In genomic region chr14:88477513-88478250, GRCh38 we compare ENCODE assay signal across 21 cellular contexts.
DNase-seq lines count a peak whose midpoint lies in the region; ATAC-seq and TF ChIP-seq lines count a peak whose summit lies in the region.
"Had no signal": no experiment of that assay in that cellular context is flagged by ENCODE, and none has a peak within 500 bp of the region (broad histone marks: within the 10 kb centered on the region; RNA-seq: fewer than 3 reads in every experiment).

No MANE protein-coding gene starts in this region.

- ATAC-seq in Right ventricle myocardium inferior, result peak; percentile 69
- no peak for ATAC-seq in HG02840 (IDR thresholded peaks at IDR 0.05; ENCODE audit: low FRiP score, unreplicated experiment)
- no peak for ATAC-seq in HG02885 (IDR thresholded peaks at IDR 0.05; ENCODE audit: poor library complexity, unreplicated experiment)
- no peak for ATAC-seq in activated naive CD4-positive, alpha-beta T cell treated with anti-CD3 and anti-CD28 coated beads, Interleukin-2, amount 50 U/mL, for 72 hours
- ATAC-seq: CD8-positive, alpha-beta T cell; HCT116 had no signal

- TF ChIP-seq CTCF in fibroblast of the aortic adventitia (IDR thresholded peaks at IDR 0.05; ENCODE audit: insufficient read depth, low read length) (no peak), right atrium auricular region (IDR thresholded peaks at IDR 0.05) (no peak), breast epithelium (IDR thresholded peaks at IDR 0.05) (no peak)

- H3K4me3 ChIP-seq in fibroblast of the aortic adventitia (ENCODE audit: low read depth, low read length) (no peak overlapping the region), right atrium auricular region (no peak overlapping the region), breast epithelium (no peak overlapping the region)
- H3K4me3 ChIP-seq: BLaER1, Peyer's patch had no signal

- TF ChIP-seq POLR2A in breast epithelium (IDR thresholded peaks at IDR 0.05), result no peak

- no peaks in the 10 kb centered on the region for H3K36me3 Mint-ChIP-seq in activated naive CD4-positive, alpha-beta T cell treated with anti-CD3 and anti-CD28 coated beads, Interleukin-2, amount 50 U/mL, for 72 hours
- H3K36me3 Mint-ChIP-seq: CD8-positive, alpha-beta T cell had no signal

- intact Hi-C loops in Right ventricle myocardium inferior (cut with DNase I) (no loop called here), cardiac septum (cut with DNase I) (no loop called here), breast epithelium (cut with DNase I; ENCODE audit: low total_unique reads) (no loop called here)

- H3K36me3 ChIP-seq in right atrium auricular region (peaks cover 52% of the 10 kb centered on the region), breast epithelium (peaks cover 11% of the 10 kb centered on the region)
- H3K36me3 ChIP-seq: BLaER1 had no signal

- DNase-seq in Right ventricle myocardium inferior (ENCODE audit: missing footprints) (no peak), cardiac septum (ENCODE audit: low spot score) (no peak), fibroblast of the aortic adventitia (ENCODE audit: low read depth) (peak; percentile 13), right atrium auricular region (ENCODE audit: low spot score) (no peak), breast epithelium (ENCODE audit: low spot score in 2 of 2) (no peak)
- DNase-seq in activated naive CD4-positive, alpha-beta T cell treated with anti-CD3 and anti-CD28 coated beads, Interleukin-2, amount 50 U/mL, for 72 hours (ENCODE audit: low spot score in 2 of 2), result no peak
- DNase-seq: 8988T; CD8-positive, alpha-beta T cell; DMS79 treated with DMSO at 0.1 percent for 48 hours; Kasumi-1; NCI-H1105 treated with DMSO at 0.1 percent for 48 hours; NCI-H1694 treated with DMSO at 0.1 percent for 48 hours; NCI-H2107; NCI-H2227 treated with DMSO at 0.1 percent for 48 hours; NCI-H524 treated with DMSO at 0.1 percent for 48 hours; Peyer's patch; SHP77 had no signal

- H3K27ac Mint-ChIP-seq in activated naive CD4-positive, alpha-beta T cell treated with anti-CD3 and anti-CD28 coated beads, Interleukin-2, amount 50 U/mL, for 72 hours, result no peak overlapping the region
- H3K27ac Mint-ChIP-seq: CD8-positive, alpha-beta T cell had no signal

- H3K9me3 Mint-ChIP-seq in activated naive CD4-positive, alpha-beta T cell treated with anti-CD3 and anti-CD28 coated beads, Interleukin-2, amount 50 U/mL, for 72 hours, result no peaks in the 10 kb centered on the region
- H3K9me3 Mint-ChIP-seq: CD8-positive, alpha-beta T cell had no signal

- no peaks in the 10 kb centered on the region for H3K27me3 ChIP-seq in right atrium auricular region
- no peaks in the 10 kb centered on the region for H3K27me3 ChIP-seq in breast epithelium
- H3K27me3 ChIP-seq: BLaER1, Peyer's patch had no signal

- H3K9me3 ChIP-seq in right atrium auricular region (no peaks in the 10 kb centered on the region), breast epithelium (no peaks in the 10 kb centered on the region)
- H3K9me3 ChIP-seq: Peyer's patch had no signal

- H3K4me1 ChIP-seq in right atrium auricular region (peaks cover 0 to 32% of the 10 kb centered on the region in 2 donors), breast epithelium (no peaks in the 10 kb centered on the region)

- H3K27ac ChIP-seq in right atrium auricular region (peak overlapping the region; percentile 32 to 50), breast epithelium (no peak overlapping the region)
- H3K27ac ChIP-seq: BLaER1, Peyer's patch had no signal

Comparison
In these comparisons a context has a peak if more than half of its experiments do, and no peak if none do; other contexts are left out.
1. H3K27ac ChIP-seq: peak in right atrium auricular region (2 of 2); none in breast epithelium (0 of 2).